Comparison of ENCODE assay signal across 8 cellular contexts in the genomic region with DNA sequence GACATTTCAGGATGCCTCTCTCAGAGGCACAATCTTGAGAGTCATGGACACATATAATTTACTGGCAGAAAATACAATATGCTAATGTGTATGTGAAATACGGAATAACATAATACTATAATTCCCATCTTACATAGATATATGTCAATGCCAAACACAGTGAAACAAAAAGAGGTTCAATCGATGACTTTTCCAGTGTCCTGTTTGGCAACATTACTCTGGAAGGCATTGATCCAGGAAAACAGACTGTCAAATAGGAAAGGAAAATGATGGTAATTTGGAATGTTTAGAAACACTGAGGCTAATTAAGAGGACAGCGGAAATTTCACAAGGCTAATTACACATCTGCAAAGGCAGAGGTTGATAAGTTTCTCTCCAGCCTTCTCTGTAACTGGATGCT.
"Had no signal": no experiment of that assay in that cellular context is flagged by ENCODE, and none has a peak within 500 bp of the region (broad histone marks: within the 10 kb centered on the region; RNA-seq: fewer than 3 reads in every experiment).

No MANE protein-coding gene starts in this region.

- ATAC-seq: GM23338, HCT116 had no signal

- DNase-seq: GM23248, GOT3, H7, H9, HCEC 1CT, HFFc6 had no signal
